Comparison of ENCODE assay signal across 8 cellular contexts in genomic region chr20:5557123-5557522, GRCh38. TPM values are rescaled to one million over a fixed set of nuclear protein-coding genes. Genes with fewer than 3 reads are reported as not detected.
A peak's percentile ranks its signal among the peaks of the same experiment; 100 is the strongest.
DNase-seq lines count a peak whose midpoint lies in the region; ATAC-seq and TF ChIP-seq lines count a peak whose summit lies in the region.

No MANE protein-coding gene starts in this region.

- ATAC-seq in activated CD8-positive, alpha-beta memory T cell treated with anti-CD3 and anti-CD28 coated beads, Interleukin-2, amount 10 ng/mL, durations not matched to agents 7 days and 5 days: peak; percentile 76

- H3K27me3 Mint-ChIP-seq in activated CD8-positive, alpha-beta memory T cell treated with anti-CD3 and anti-CD28 coated beads, Interleukin-2, amount 10 ng/mL, durations not matched to agents 7 days and 5 days: no peaks in the 10 kb centered on the region

- H3K9me3 ChIP-seq in GM23248 (ENCODE audit: low read depth): no peaks in the 10 kb centered on the region
- H3K9me3 ChIP-seq in esophagus squamous epithelium: no peaks in the 10 kb centered on the region
- H3K9me3 ChIP-seq in osteoblast (ENCODE audit: low read depth, low read length): no peaks in the 10 kb centered on the region

- H3K4me3 Mint-ChIP-seq in activated CD8-positive, alpha-beta memory T cell treated with anti-CD3 and anti-CD28 coated beads, Interleukin-2, amount 10 ng/mL, durations not matched to agents 7 days and 5 days: no peak overlapping the region

- H3K79me2 ChIP-seq in GM23248 (ENCODE audit: insufficient read depth) (no peaks in the 10 kb centered on the region), osteoblast (ENCODE audit: insufficient read depth, low read length) (peaks cover 2% of the 10 kb centered on the region)

- TF ChIP-seq CTCF in esophagus squamous epithelium (IDR thresholded peaks at IDR 0.05): peak; percentile 14 to 61 (median 46)
- TF ChIP-seq CTCF in osteoblast (IDR thresholded peaks at IDR 0.05; ENCODE audit: extremely low read depth, low read depth, low read length): peak; percentile 65

- no peak overlapping the region for H3K4me3 ChIP-seq in GM23248
- H3K4me3 ChIP-seq in esophagus squamous epithelium: no peak overlapping the region
- no peak overlapping the region for H3K4me3 ChIP-seq in osteoblast (ENCODE audit: insufficient read depth, low read length)

- no peak overlapping the region for H3K9ac ChIP-seq in GM23248

- intact Hi-C loops in esophagus squamous epithelium (cut with DNase I): no loop called here

- in situ Hi-C loops in Caki2 (cut with HindIII; ENCODE audit: low pct_unique_long_range_greater_than_20kb, low sequenced_read_pairs): no loop called here
- in situ Hi-C loops in GM23248 (cut with MboI): no loop called here

- 0 out of 2 replicates have a peak, but pooled peaks cover 9% of the 10 kb centered on the region for H3F3A ChIP-seq in GM23248 (ENCODE audit: insufficient read depth)

- CTCF ChIA-PET in activated CD8-positive, alpha-beta memory T cell treated with anti-CD3 and anti-CD28 coated beads, Interleukin-2, amount 10 ng/mL, durations not matched to agents 7 days and 5 days (lab: Charles Lee): interaction anchor here (0.6 to 4.1 kb wide), 21 partner anchors 11 to 445 kb away, joined by 3 to 28 read pairs (median 5); no protein-coding TSS in a partner anchor

- peak overlapping the region; percentile 37 for H3K27ac Mint-ChIP-seq in activated CD8-positive, alpha-beta memory T cell treated with anti-CD3 and anti-CD28 coated beads, Interleukin-2, amount 10 ng/mL, durations not matched to agents 7 days and 5 days

- H3K4me1 Mint-ChIP-seq in activated CD8-positive, alpha-beta memory T cell treated with anti-CD3 and anti-CD28 coated beads, Interleukin-2, amount 10 ng/mL, durations not matched to agents 7 days and 5 days: no peaks in the 10 kb centered on the region

- WGBS in GM23248 (ENCODE audit: low coverage in 1 of 2, low lambda C conversion rate in 2 of 2, missing lambda C conversion rate in 2 of 2), 2 experiments: 59 to 70% methylated on average over 1 of the region's 1 CpG
- WGBS in esophagus squamous epithelium, 2 donors: 13 to 29% methylated on average over 1 of the region's 1 CpG

- peaks cover 35% of the 10 kb centered on the region for H3K36me3 ChIP-seq in GM23248 (ENCODE audit: low read depth)
- peaks cover 0 to 96% (median 13%) of the 10 kb centered on the region in 3 donors for H3K36me3 ChIP-seq in esophagus squamous epithelium
- H3K36me3 ChIP-seq in osteoblast (ENCODE audit: insufficient read depth, low read length): peaks cover 33% of the 10 kb centered on the region

- no peak overlapping the region for H3K27ac ChIP-seq in GM23248
- no peak overlapping the region for H3K27ac ChIP-seq in esophagus squamous epithelium
- H3K27ac ChIP-seq in osteoblast (ENCODE audit: low read depth, low read length): no peak overlapping the region

- H2AFZ ChIP-seq in GM23248 (no peak overlapping the region), osteoblast (ENCODE audit: low read length) (no peak overlapping the region)

- H3K4me1 ChIP-seq in GM23248 (ENCODE audit: insufficient read depth): peaks cover 15% of the 10 kb centered on the region
- no peaks in the 10 kb centered on the region for H3K4me1 ChIP-seq in esophagus squamous epithelium
- peaks cover 4% of the 10 kb centered on the region for H3K4me1 ChIP-seq in osteoblast (ENCODE audit: insufficient read depth, low read length)

- H3K27me3 ChIP-seq in GM23248 (replicated peaks; ENCODE audit: insufficient read depth): no peaks in the 10 kb centered on the region
- no peaks in the 10 kb centered on the region for H3K27me3 ChIP-seq in esophagus squamous epithelium
- H3K27me3 ChIP-seq in osteoblast (ENCODE audit: insufficient read depth, low read length): no peaks in the 10 kb centered on the region

- no peak overlapping the region for H3K4me2 ChIP-seq in GM23248 (ENCODE audit: unreplicated experiment)
- H3K4me2 ChIP-seq in osteoblast (ENCODE audit: insufficient read depth, low read length): no peak overlapping the region

- no peaks in the 10 kb centered on the region for H3K9me2 ChIP-seq in GM23248 (ENCODE audit: insufficient read depth)

- no peaks in the 10 kb centered on the region for H3K9me3 Mint-ChIP-seq in activated CD8-positive, alpha-beta memory T cell treated with anti-CD3 and anti-CD28 coated beads, Interleukin-2, amount 10 ng/mL, durations not matched to agents 7 days and 5 days (ENCODE audit: low read depth)

- no peak for TF ChIP-seq POLR2A in esophagus squamous epithelium (IDR thresholded peaks at IDR 0.05)

- peaks cover 41% of the 10 kb centered on the region for H3K36me3 Mint-ChIP-seq in activated CD8-positive, alpha-beta memory T cell treated with anti-CD3 and anti-CD28 coated beads, Interleukin-2, amount 10 ng/mL, durations not matched to agents 7 days and 5 days

- peak; percentile 56 for DNase-seq in Caki2 (ENCODE audit: low read depth)
- peak; percentile 63 for DNase-seq in GM23248
- DNase-seq in NCI-H345 treated with DMSO at 0.1 percent for 48 hours (lab: John Stamatoyannopoulos, UW; ENCODE audit: unreplicated experiment): peak; percentile 38
- peak; percentile 77 for DNase-seq in activated CD8-positive, alpha-beta memory T cell treated with anti-CD3 and anti-CD28 coated beads, Interleukin-2, amount 10 ng/mL, durations not matched to agents 7 days and 5 days
- DNase-seq in esophagus squamous epithelium (lab: John Stamatoyannopoulos, UW): no peak
- DNase-seq in osteoblast (ENCODE audit: insufficient read length, low spot score, missing footprints): peak; percentile 32
- DNase-seq in mesenteric fat pad (ENCODE audit: low spot score): no peak
- no peak for DNase-seq in GF-D8 (lab: John Stamatoyannopoulos, UW)

- no peaks in the 10 kb centered on the region for H4K20me1 ChIP-seq in GM23248 (ENCODE audit: insufficient read depth)
- peaks cover 2% of the 10 kb centered on the region for H4K20me1 ChIP-seq in osteoblast (ENCODE audit: insufficient read depth, low read length)

RNA-seq across cellular contexts. Expression of gene GPCPD1, which starts 53.7 kb away (rescaled TPM):
- total RNA-seq in Caki2 (2014; rRNA removed; shearing (Covaris generic); ENCODE audit: low replicate concordance): 1.5 and 3.5 TPM in 2 replicates
- total RNA-seq in GM23248 (2014; rRNA removed; shearing (Covaris generic)): 20.9 and 29.7 TPM in 2 replicates
- polyA plus RNA-seq in GM23248 (2016; fragmentation: Nextera tagmentation; extraction: Ambion mirVana): 21.4 and 24.5 TPM in 2 replicates
- total RNA-seq in activated CD8-positive, alpha-beta memory T cell treated with anti-CD3 and anti-CD28 coated beads, Interleukin-2, amount 10 ng/mL, durations not matched to agents 7 days and 5 days: 10 to 100 TPM; 21.5 to 36.6 TPM
- 10 to 100 TPM in 3 of 4 donors, 1 to 10 TPM in 1; 8.5 to 18.7 (median 11.8) TPM for total RNA-seq in esophagus squamous epithelium
- total RNA-seq in osteoblast: 22.4 and 23.9 TPM in 2 replicates
- 56.6 TPM for total RNA-seq in mesenteric fat pad

Comparison
In these comparisons a context has a peak if more than half of its experiments do, and no peak if none do; other contexts are left out.
1. DNase-seq: peak in Caki2 (single experiment), GM23248 (single experiment), NCI-H345 treated with DMSO at 0.1 percent for 48 hours (single experiment), activated CD8-positive, alpha-beta memory T cell treated with anti-CD3 and anti-CD28 coated beads, Interleukin-2, amount 10 ng/mL, durations not matched to agents 7 days and 5 days (single experiment) and osteoblast (single experiment); none in esophagus squamous epithelium (single experiment), mesenteric fat pad (single experiment) and GF-D8 (single experiment).